Comparison of ENCODE assay signal across 15 cellular contexts in the genomic region with DNA sequence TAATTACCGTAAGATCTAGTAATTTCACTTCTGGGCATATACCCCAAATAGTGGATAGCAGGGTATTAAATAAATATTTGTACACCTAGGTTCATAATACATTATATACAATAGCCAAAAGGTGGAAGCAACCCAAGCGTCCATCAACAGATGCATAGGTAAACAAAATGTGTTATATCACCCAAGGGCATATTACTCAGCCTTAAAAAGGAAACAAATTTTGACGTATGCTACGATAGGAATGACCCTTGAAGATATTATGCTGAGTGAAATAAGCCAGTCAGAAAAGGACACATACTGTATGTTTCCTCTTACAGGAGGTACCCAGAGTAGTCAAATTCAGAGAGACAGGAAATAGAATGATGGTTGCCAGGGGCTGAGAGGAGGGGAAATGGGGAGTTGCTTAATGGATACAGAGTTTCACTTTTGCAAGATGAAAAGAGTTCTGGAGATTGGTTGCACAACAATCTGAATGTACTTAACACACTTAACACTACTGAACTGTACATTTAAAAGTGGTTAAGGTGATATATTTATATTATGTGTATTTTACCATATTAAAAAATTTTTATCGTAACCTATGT.
"Had no signal": no experiment of that assay in that cellular context is flagged by ENCODE, and none has a peak within 500 bp of the region (broad histone marks: within the 10 kb centered on the region; RNA-seq: fewer than 3 reads in every experiment).

No MANE protein-coding gene starts in this region.

- H3K4me3 ChIP-seq: colonic mucosa, esophagus muscularis mucosa, left ventricle myocardium inferior, mucosa of descending colon, uterus had no signal

- H3K79me2 ChIP-seq: parathyroid adenoma had no signal

- ATAC-seq: activated CD8-positive, alpha-beta memory T cell treated with anti-CD3 and anti-CD28 coated beads, Interleukin-2, amount 10 ng/mL, durations not matched to agents 7 days and 5 days; mucosa of descending colon; naive thymus-derived CD4-positive, alpha-beta T cell; stimulated activated memory B cell treated with anti-CD40 and anti-IgM and Interleukin-4, amounts not matched to agents 10 μg/mL and 1 μg/mL and 100 μg/mL, for 72 hours had no signal

- H3K4me1 ChIP-seq: colonic mucosa, esophagus muscularis mucosa, left ventricle myocardium inferior, parathyroid adenoma, uterus had no signal

- H3K27ac ChIP-seq: colonic mucosa, esophagus muscularis mucosa, left ventricle myocardium inferior, neutrophil, parathyroid adenoma, uterus had no signal

- H2AFZ ChIP-seq: parathyroid adenoma had no signal

- H3K27me3 ChIP-seq: colonic mucosa, neutrophil, uterus had no signal

- H3K9ac ChIP-seq: parathyroid adenoma had no signal

- DNase-seq: activated CD4-positive, alpha-beta T cell treated with anti-CD3 and anti-CD28 coated beads, Interleukin-2, amount 50 U/mL, for 48 hours; activated CD8-positive, alpha-beta memory T cell treated with anti-CD3 and anti-CD28 coated beads, Interleukin-2, amount 10 ng/mL, durations not matched to agents 7 days and 5 days; activated naive CD4-positive, alpha-beta T cell treated with anti-CD3 and anti-CD28 coated beads for 36 hours; activated T-cell treated with anti-CD3 and anti-CD28 coated beads, Interleukin-2, amount 50 U/mL, for 1 hour; central memory CD4-positive, alpha-beta T cell; colonic mucosa; glutamatergic neuron; left ventricle myocardium inferior; mucosa of descending colon; naive thymus-derived CD4-positive, alpha-beta T cell; uterus had no signal

- H3K9me3 ChIP-seq: colonic mucosa, esophagus muscularis mucosa, left ventricle myocardium inferior, mucosa of descending colon, neutrophil, uterus had no signal

- H3K36me3 ChIP-seq: colonic mucosa, esophagus muscularis mucosa, left ventricle myocardium inferior, neutrophil, uterus had no signal
